In genomic region chr7:38369816-38370493, GRCh38 we compare ENCODE assay signal across 1 cellular context.
TF ChIP-seq lines count a peak whose summit lies in the region.

No MANE protein-coding gene starts in this region.

TF ChIP-seq in SK-N-SH, 30 proteins besides CTCF, POLR2A, EP300 and RAD21 (continued from another document):
- no peak for TF ChIP-seq REST (IDR thresholded peaks at IDR 0.05; ENCODE audit: low read depth, low read length)
- TF ChIP-seq RXRA (IDR thresholded peaks at IDR 0.05; ENCODE audit: borderline replicate concordance, low read depth) = no peak
- TF ChIP-seq NRF1 (IDR thresholded peaks at IDR 0.05; ENCODE audit: low read depth, low read length) = no peak
- no peak for TF ChIP-seq PBX3 (IDR thresholded peaks at IDR 0.05)
- TF ChIP-seq NFIC (IDR thresholded peaks at IDR 0.05; ENCODE audit: borderline replicate concordance) = no peak
- TF ChIP-seq FOXJ3 (CRISPR knock-in tag; IDR thresholded peaks at IDR 0.05) = no peak
- no peak for TF ChIP-seq MXI1 (IDR thresholded peaks at IDR 0.05; ENCODE audit: low read depth, low read length)
- TF ChIP-seq FOSL2 (IDR thresholded peaks at IDR 0.05; ENCODE audit: borderline replicate concordance, low read depth) = no peak
- no peak for TF ChIP-seq MEF2A (IDR thresholded peaks at IDR 0.05; ENCODE audit: borderline replicate concordance, low read depth)
- no peak for TF ChIP-seq TAF1 (IDR thresholded peaks at IDR 0.05; ENCODE audit: borderline replicate concordance, low read depth, low read length)
- no peak for TF ChIP-seq FOXM1 (IDR thresholded peaks at IDR 0.05; ENCODE audit: low read depth)
- peak; percentile 30; the same call in 1 of the 2 replicates for TF ChIP-seq RCOR1 (IDR thresholded peaks at IDR 0.05; ENCODE audit: low read length)
- TF ChIP-seq GATA2 (CRISPR knock-in tag; IDR thresholded peaks at IDR 0.05) = no peak
- TF ChIP-seq RFX5 (IDR thresholded peaks at IDR 0.05; ENCODE audit: low read length) = no peak
- TF ChIP-seq CHD2 (IDR thresholded peaks at IDR 0.05; ENCODE audit: low read length, partially characterized antibody) = no peak
- TF ChIP-seq USF2 (IDR thresholded peaks at IDR 0.05; ENCODE audit: borderline replicate concordance, low read depth, low read length) = 0 out of 2 replicates have a peak, but pooled peaks have one; percentile 20
- peak; percentile 10; the same call in 1 of the 2 replicates for TF ChIP-seq GABPA (IDR thresholded peaks at IDR 0.05; ENCODE audit: low read depth)
- TF ChIP-seq JUND (IDR thresholded peaks at IDR 0.05) = no peak
- TF ChIP-seq USF1 (IDR thresholded peaks at IDR 0.05; ENCODE audit: borderline replicate concordance, low read depth) = no peak
- no peak; the same call in 1 of the 2 replicates for TF ChIP-seq SIN3A (IDR thresholded peaks at IDR 0.05; ENCODE audit: borderline replicate concordance, low read depth, low read length)
- TF ChIP-seq ELF1 (IDR thresholded peaks at IDR 0.05) = no peak
- TF ChIP-seq IRF3 (IDR thresholded peaks at IDR 0.05; ENCODE audit: low read depth, low read length) = no peak
- no peak for TF ChIP-seq EZH2phosphoT487 (IDR thresholded peaks at IDR 0.05; ENCODE audit: borderline replicate concordance, low read depth)
- TF ChIP-seq YY1 (IDR thresholded peaks at IDR 0.05; ENCODE audit: low read depth) = no peak
- no peak for TF ChIP-seq ZBTB33 (IDR thresholded peaks at IDR 0.05; ENCODE audit: borderline replicate concordance, low read depth)
- no peak for TF ChIP-seq TCF12 (IDR thresholded peaks at IDR 0.05)
